Comparison of ENCODE assay signal across 1 cellular context in the genomic region with DNA sequence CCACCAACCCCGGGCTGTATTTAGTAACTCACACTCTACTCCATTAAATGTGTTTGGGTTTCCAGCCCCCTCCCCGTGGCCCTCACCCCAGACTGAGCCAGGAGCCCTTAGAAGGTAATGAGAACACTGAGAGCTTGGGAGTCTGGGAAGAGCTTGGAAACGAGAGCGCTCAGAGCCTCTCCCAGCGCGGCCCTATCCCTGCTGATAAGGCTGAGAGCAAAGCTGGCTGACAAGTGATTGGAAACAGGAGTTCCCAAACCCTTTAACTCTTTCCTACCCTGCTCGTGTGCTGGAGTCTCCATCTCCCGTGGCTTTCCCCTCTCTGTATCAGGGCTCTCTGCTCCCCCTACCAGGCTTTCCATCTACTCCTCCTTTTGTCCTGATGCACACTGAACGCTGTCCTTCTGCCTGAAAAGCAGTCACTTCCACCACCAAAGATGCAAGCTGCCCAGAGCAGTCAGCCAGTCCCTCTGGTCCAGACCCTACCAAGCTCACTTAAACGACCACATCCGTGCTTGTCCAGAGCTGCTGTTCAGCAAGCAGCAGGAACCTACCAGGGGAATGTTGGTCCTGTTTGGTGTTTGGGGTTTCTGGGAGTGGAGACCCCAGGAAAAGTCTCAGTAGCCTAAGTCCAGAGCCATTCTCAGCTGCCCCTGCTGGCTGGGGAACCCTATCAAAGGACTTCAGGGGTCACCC.
A peak's percentile ranks its signal among the peaks of the same experiment; 100 is the strongest.
TF ChIP-seq lines count a peak whose summit lies in the region.

No MANE protein-coding gene starts in this region.

TF ChIP-seq in WTC11, 78 proteins besides CTCF, POLR2A, EP300 and RAD21 (continued from another document):
- TF ChIP-seq, protein P1, sequence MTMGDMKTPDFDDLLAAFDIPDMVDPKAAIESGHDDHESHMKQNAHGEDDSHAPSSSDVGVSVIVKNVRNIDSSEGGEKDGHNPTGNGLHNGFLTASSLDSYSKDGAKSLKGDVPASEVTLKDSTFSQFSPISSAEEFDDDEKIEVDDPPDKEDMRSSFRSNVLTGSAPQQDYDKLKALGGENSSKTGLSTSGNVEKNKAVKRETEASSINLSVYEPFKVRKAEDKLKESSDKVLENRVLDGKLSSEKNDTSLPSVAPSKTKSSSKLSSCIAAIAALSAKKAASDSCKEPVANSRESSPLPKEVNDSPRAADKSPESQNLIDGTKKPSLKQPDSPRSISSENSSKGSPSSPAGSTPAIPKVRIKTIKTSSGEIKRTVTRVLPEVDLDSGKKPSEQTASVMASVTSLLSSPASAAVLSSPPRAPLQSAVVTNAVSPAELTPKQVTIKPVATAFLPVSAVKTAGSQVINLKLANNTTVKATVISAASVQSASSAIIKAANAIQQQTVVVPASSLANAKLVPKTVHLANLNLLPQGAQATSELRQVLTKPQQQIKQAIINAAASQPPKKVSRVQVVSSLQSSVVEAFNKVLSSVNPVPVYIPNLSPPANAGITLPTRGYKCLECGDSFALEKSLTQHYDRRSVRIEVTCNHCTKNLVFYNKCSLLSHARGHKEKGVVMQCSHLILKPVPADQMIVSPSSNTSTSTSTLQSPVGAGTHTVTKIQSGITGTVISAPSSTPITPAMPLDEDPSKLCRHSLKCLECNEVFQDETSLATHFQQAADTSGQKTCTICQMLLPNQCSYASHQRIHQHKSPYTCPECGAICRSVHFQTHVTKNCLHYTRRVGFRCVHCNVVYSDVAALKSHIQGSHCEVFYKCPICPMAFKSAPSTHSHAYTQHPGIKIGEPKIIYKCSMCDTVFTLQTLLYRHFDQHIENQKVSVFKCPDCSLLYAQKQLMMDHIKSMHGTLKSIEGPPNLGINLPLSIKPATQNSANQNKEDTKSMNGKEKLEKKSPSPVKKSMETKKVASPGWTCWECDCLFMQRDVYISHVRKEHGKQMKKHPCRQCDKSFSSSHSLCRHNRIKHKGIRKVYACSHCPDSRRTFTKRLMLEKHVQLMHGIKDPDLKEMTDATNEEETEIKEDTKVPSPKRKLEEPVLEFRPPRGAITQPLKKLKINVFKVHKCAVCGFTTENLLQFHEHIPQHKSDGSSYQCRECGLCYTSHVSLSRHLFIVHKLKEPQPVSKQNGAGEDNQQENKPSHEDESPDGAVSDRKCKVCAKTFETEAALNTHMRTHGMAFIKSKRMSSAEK (CRISPR knock-in tag; IDR thresholded peaks at IDR 0.05; ENCODE audit: borderline replicate concordance) = no peak
- TF ChIP-seq ESRRA (CRISPR knock-in tag; IDR thresholded peaks at IDR 0.05; ENCODE audit: borderline replicate concordance) = no peak
- 0 out of 2 replicates have a peak, but pooled peaks have one; percentile 4 for TF ChIP-seq SMAD3 (CRISPR knock-in tag; IDR thresholded peaks at IDR 0.05; ENCODE audit: borderline replicate concordance)
- TF ChIP-seq, protein P2, sequence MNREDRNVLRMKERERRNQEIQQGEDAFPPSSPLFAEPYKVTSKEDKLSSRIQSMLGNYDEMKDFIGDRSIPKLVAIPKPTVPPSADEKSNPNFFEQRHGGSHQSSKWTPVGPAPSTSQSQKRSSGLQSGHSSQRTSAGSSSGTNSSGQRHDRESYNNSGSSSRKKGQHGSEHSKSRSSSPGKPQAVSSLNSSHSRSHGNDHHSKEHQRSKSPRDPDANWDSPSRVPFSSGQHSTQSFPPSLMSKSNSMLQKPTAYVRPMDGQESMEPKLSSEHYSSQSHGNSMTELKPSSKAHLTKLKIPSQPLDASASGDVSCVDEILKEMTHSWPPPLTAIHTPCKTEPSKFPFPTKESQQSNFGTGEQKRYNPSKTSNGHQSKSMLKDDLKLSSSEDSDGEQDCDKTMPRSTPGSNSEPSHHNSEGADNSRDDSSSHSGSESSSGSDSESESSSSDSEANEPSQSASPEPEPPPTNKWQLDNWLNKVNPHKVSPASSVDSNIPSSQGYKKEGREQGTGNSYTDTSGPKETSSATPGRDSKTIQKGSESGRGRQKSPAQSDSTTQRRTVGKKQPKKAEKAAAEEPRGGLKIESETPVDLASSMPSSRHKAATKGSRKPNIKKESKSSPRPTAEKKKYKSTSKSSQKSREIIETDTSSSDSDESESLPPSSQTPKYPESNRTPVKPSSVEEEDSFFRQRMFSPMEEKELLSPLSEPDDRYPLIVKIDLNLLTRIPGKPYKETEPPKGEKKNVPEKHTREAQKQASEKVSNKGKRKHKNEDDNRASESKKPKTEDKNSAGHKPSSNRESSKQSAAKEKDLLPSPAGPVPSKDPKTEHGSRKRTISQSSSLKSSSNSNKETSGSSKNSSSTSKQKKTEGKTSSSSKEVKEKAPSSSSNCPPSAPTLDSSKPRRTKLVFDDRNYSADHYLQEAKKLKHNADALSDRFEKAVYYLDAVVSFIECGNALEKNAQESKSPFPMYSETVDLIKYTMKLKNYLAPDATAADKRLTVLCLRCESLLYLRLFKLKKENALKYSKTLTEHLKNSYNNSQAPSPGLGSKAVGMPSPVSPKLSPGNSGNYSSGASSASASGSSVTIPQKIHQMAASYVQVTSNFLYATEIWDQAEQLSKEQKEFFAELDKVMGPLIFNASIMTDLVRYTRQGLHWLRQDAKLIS (CRISPR knock-in tag; IDR thresholded peaks at IDR 0.05; ENCODE audit: borderline replicate concordance) = no peak
